In genomic region chr19:41706741-41707501, GRCh38 we compare ENCODE assay signal across 8 cellular contexts. TPM values are rescaled to one million over a fixed set of nuclear protein-coding genes. Genes with fewer than 3 reads are reported as not detected.
DNase-seq lines count a peak whose midpoint lies in the region; ATAC-seq and TF ChIP-seq lines count a peak whose summit lies in the region.

No MANE protein-coding gene starts in this region.

- no peaks in the 10 kb centered on the region for H3K9me3 ChIP-seq in MG63

- intact Hi-C loops in left cardiac atrium (cut with DNase I) = no loop called here

- H3K4me3 ChIP-seq in GM12864 (ENCODE audit: low read depth, low read length) (no peak overlapping the region), MG63 (no peak overlapping the region)

- peaks cover 21% of the 10 kb centered on the region for H3K27me3 ChIP-seq in MG63

- TF ChIP-seq CTCF in GM12864 (IDR thresholded peaks at IDR 0.05; ENCODE audit: low read depth, low read length, missing control alignments) = peak; percentile 91

- H3K36me3 ChIP-seq in MG63 = no peaks in the 10 kb centered on the region

- DNase-seq in GM12864 (ENCODE audit: low read depth) (no peak), MG63 (peak; percentile 40), left cardiac atrium (peak; percentile 34)
- DNase-seq in activated naive CD4-positive, alpha-beta T cell (lab: John Stamatoyannopoulos, UW) = peak; percentile 35 to 72 (median 60)
- peak; percentile 49 to 53 for DNase-seq in stimulated activated CD4-positive, alpha-beta T cell treated with anti-CD3 and anti-CD28 coated beads, Interleukin-15, amount 100 ng/mL, for 1 hour (ENCODE audit: low read depth in 1 of 2, low spot score in 1 of 2)

- ATAC-seq in SK-N-SH treated with all-trans-retinoic acid at 6 μM for 48 hours (peak; percentile 93), left cardiac atrium (peak; percentile 59 to 74), GM19328 (IDR thresholded peaks at IDR 0.05; ENCODE audit: unreplicated experiment) (no peak), GM19455 (IDR thresholded peaks at IDR 0.05; ENCODE audit: unreplicated experiment) (no peak)

TF ChIP-seq in SK-N-SH treated with all-trans-retinoic acid at 6 μM for 48 hours, 23 proteins besides CTCF, POLR2A, EP300 and RAD21:
- no peak for TF ChIP-seq ESRRG (CRISPR knock-in tag; IDR thresholded peaks at IDR 0.05)
- TF ChIP-seq OSR1 (CRISPR knock-in tag; IDR thresholded peaks at IDR 0.05) = no peak
- TF ChIP-seq CSDC2 (CRISPR knock-in tag; IDR thresholded peaks at IDR 0.05) = no peak
- TF ChIP-seq ZNF8 (CRISPR knock-in tag; IDR thresholded peaks at IDR 0.05) = no peak

RNA-seq across cellular contexts. Expression of gene CEACAM5, which starts 1.5 kb away (rescaled TPM):
- not detected in 2 replicates for total RNA-seq in MG63 (2014; rRNA removed; shearing (Covaris generic); ENCODE audit: low replicate concordance)
- not detected for total RNA-seq in left cardiac atrium

RNA-seq across cellular contexts. Expression of gene CEACAM7, which starts 18.9 kb away (rescaled TPM):
- total RNA-seq in MG63 (2014; rRNA removed; shearing (Covaris generic); ENCODE audit: low replicate concordance) = not detected in 2 replicates
- total RNA-seq in left cardiac atrium = not detected

RNA-seq across cellular contexts. Expression of gene CEACAM6, which starts 48.4 kb away (rescaled TPM):
- total RNA-seq in MG63 (2014; rRNA removed; shearing (Covaris generic); ENCODE audit: low replicate concordance) = not detected in 2 replicates
- total RNA-seq in left cardiac atrium = under 1 TPM in 1 of 2 donors, not detected in 1; 0.08 TPM

Comparison
In these comparisons a context has a peak if more than half of its experiments do, and no peak if none do; other contexts are left out.
1. ATAC-seq: peak in SK-N-SH treated with all-trans-retinoic acid at 6 μM for 48 hours (single experiment) and left cardiac atrium (2 of 2); none in GM19328 (single experiment) and GM19455 (single experiment).